Comparison of ENCODE assay signal across 1 cellular context in genomic region chr7:4849390-4849789, GRCh38.
TF ChIP-seq lines count a peak whose summit lies in the region.

No MANE protein-coding gene starts in this region.

TF ChIP-seq in K562, 482 proteins besides CTCF, POLR2A, EP300 and RAD21:
- no peak for TF ChIP-seq GTF2F1 (IDR thresholded peaks at IDR 0.05; ENCODE audit: low read depth, low read length)
- TF ChIP-seq ZNF24 (IDR thresholded peaks at IDR 0.05): 0 out of 2 replicates have a peak, but pooled peaks have one; percentile 22
- TF ChIP-seq ZKSCAN1 (IDR thresholded peaks at IDR 0.05; ENCODE audit: low read depth, low read length): no peak
- peak; percentile 59 for TF ChIP-seq SMC3 (conservative IDR thresholded peaks at IDR 0.05; ENCODE audit: insufficient read depth, low read depth, low read length)
- TF ChIP-seq CBFA2T3 (IDR thresholded peaks at IDR 0.05): 0 out of 2 replicates have a peak, but pooled peaks have one; percentile 7
- no peak for TF ChIP-seq WHSC1 (IDR thresholded peaks at IDR 0.05; ENCODE audit: low read length)
- TF ChIP-seq ZNF436 (CRISPR knock-in tag; IDR thresholded peaks at IDR 0.05): no peak
- 0 out of 2 replicates have a peak, but pooled peaks have one; percentile 13 for TF ChIP-seq VEZF1 (CRISPR knock-in tag; IDR thresholded peaks at IDR 0.05)
- no peak for TF ChIP-seq ZNF165 (CRISPR knock-in tag; IDR thresholded peaks at IDR 0.05; ENCODE audit: borderline replicate concordance)
- TF ChIP-seq TFAP4 (CRISPR knock-in tag; IDR thresholded peaks at IDR 0.05; ENCODE audit: borderline replicate concordance): peak; percentile 33; the same call in 1 of the 2 replicates
- peak; percentile 34; the same call in 1 of the 2 replicates for TF ChIP-seq TEAD4 (IDR thresholded peaks at IDR 0.05; ENCODE audit: low read length)
- no peak for TF ChIP-seq TEAD4 (CRISPR knock-in tag; IDR thresholded peaks at IDR 0.05; ENCODE audit: borderline replicate concordance)
- TF ChIP-seq CLOCK (CRISPR knock-in tag; IDR thresholded peaks at IDR 0.05; ENCODE audit: borderline replicate concordance): no peak
